ENCODE assay signal across 9 cellular contexts in genomic region chr14:54772451-54772881, GRCh38.
DNase-seq lines count a peak whose midpoint lies in the region; ATAC-seq and TF ChIP-seq lines count a peak whose summit lies in the region.
"Had no signal": no experiment of that assay in that cellular context is flagged by ENCODE, and none has a peak within 500 bp of the region (broad histone marks: within the 10 kb centered on the region; RNA-seq: fewer than 3 reads in every experiment).

No MANE protein-coding gene starts in this region.

- H3K9me3 ChIP-seq in iPS-20b (ENCODE audit: insufficient read depth, low read depth, low read length) (no peaks in the 10 kb centered on the region), thyroid gland (no peaks in the 10 kb centered on the region)

- H3K4me1 ChIP-seq in iPS-20b (ENCODE audit: insufficient read depth, low read length) (peaks cover 11% of the 10 kb centered on the region), thyroid gland (peaks cover 0 to 24% of the 10 kb centered on the region in 2 donors)

- intact Hi-C loops in thyroid gland (cut with DNase I) = loop anchor here (5.0 to 10.0 kb wide), 3 partner anchors 78 to 278 kb away; partner anchors contain the start of gene SAMD4A

- H3K4me3 ChIP-seq in iPS-20b (ENCODE audit: low read length) (peak overlapping the region; percentile 24; the same call in 1 of the 2 replicates), thyroid gland (replicated peaks in 1 of 3) (no peak overlapping the region)

- no peak for TF ChIP-seq CTCF in thyroid gland (IDR thresholded peaks at IDR 0.05)

- peaks cover 51% of the 10 kb centered on the region for H3K27me3 Mint-ChIP-seq in activated CD8-positive, alpha-beta memory T cell treated with anti-CD3 and anti-CD28 coated beads, Interleukin-2, amount 10 ng/mL, durations not matched to agents 7 days and 5 days
- H3K27me3 Mint-ChIP-seq in activated naive CD8-positive, alpha-beta T cell = peaks cover 2% of the 10 kb centered on the region

- DNase-seq in activated CD8-positive, alpha-beta memory T cell treated with anti-CD3 and anti-CD28 coated beads, Interleukin-2, amount 10 ng/mL, durations not matched to agents 7 days and 5 days = no peak
- no peak for DNase-seq in activated CD8-positive, alpha-beta memory T cell treated with anti-CD3 and anti-CD28 coated beads for 24 hours
- DNase-seq in thyroid gland = no peak
- DNase-seq in occipital lobe (lab: John Stamatoyannopoulos, UW) = no peak

- no peaks in the 10 kb centered on the region for H3K36me3 Mint-ChIP-seq in activated CD8-positive, alpha-beta memory T cell treated with anti-CD3 and anti-CD28 coated beads, Interleukin-2, amount 10 ng/mL, durations not matched to agents 7 days and 5 days
- H3K36me3 Mint-ChIP-seq in activated naive CD8-positive, alpha-beta T cell = peaks cover 3% of the 10 kb centered on the region
- H3K36me3 Mint-ChIP-seq: CD8-positive, alpha-beta T cell had no signal

- peak overlapping the region; percentile 84 for H3K27ac Mint-ChIP-seq in activated CD8-positive, alpha-beta memory T cell treated with anti-CD3 and anti-CD28 coated beads, Interleukin-2, amount 10 ng/mL, durations not matched to agents 7 days and 5 days
- H3K27ac Mint-ChIP-seq in activated naive CD8-positive, alpha-beta T cell = peak overlapping the region; percentile 65
- H3K27ac Mint-ChIP-seq: CD8-positive, alpha-beta T cell had no signal

- H3K4me1 Mint-ChIP-seq in activated CD8-positive, alpha-beta memory T cell treated with anti-CD3 and anti-CD28 coated beads, Interleukin-2, amount 10 ng/mL, durations not matched to agents 7 days and 5 days = peaks cover 41% of the 10 kb centered on the region
- peaks cover 38% of the 10 kb centered on the region for H3K4me1 Mint-ChIP-seq in activated naive CD8-positive, alpha-beta T cell (ENCODE audit: low read depth)

- H3K4me3 Mint-ChIP-seq in activated CD8-positive, alpha-beta memory T cell treated with anti-CD3 and anti-CD28 coated beads, Interleukin-2, amount 10 ng/mL, durations not matched to agents 7 days and 5 days = no peak overlapping the region
- H3K4me3 Mint-ChIP-seq in activated naive CD8-positive, alpha-beta T cell = peak overlapping the region; percentile 72

- H3K9ac ChIP-seq in iPS-20b (ENCODE audit: low read depth, low read length) = no peak overlapping the region; the same call in 1 of the 2 replicates

- H3K27me3 ChIP-seq in iPS-20b (ENCODE audit: insufficient read depth, low read length) (no peaks in the 10 kb centered on the region), thyroid gland (no peaks in the 10 kb centered on the region)

- TF ChIP-seq POLR2A in thyroid gland (IDR thresholded peaks at IDR 0.05) = no peak

- H3K36me3 ChIP-seq in iPS-20b (ENCODE audit: insufficient read depth, low read depth, low read length) = no peaks in the 10 kb centered on the region
- H3K36me3 ChIP-seq in thyroid gland = no peaks in the 10 kb centered on the region

- no peak for ATAC-seq in activated CD8-positive, alpha-beta memory T cell treated with anti-CD3 and anti-CD28 coated beads, Interleukin-2, amount 10 ng/mL, durations not matched to agents 7 days and 5 days
- ATAC-seq in HG02642 (IDR thresholded peaks at IDR 0.05; ENCODE audit: poor library complexity, unreplicated experiment) (no peak), HG02623 (IDR thresholded peaks at IDR 0.05; ENCODE audit: unreplicated experiment) (no peak)

- 90% methylated on average over 7 of the region's 7 CpGs for WGBS in thyroid gland, 2 donors

- H3K9me3 Mint-ChIP-seq in activated CD8-positive, alpha-beta memory T cell treated with anti-CD3 and anti-CD28 coated beads, Interleukin-2, amount 10 ng/mL, durations not matched to agents 7 days and 5 days (ENCODE audit: low read depth) = no peaks in the 10 kb centered on the region
- H3K9me3 Mint-ChIP-seq in activated naive CD8-positive, alpha-beta T cell (ENCODE audit: low read depth) = no peaks in the 10 kb centered on the region
- H3K9me3 Mint-ChIP-seq: CD8-positive, alpha-beta T cell had no signal

- H3K27ac ChIP-seq in iPS-20b (ENCODE audit: low read length) (no peak overlapping the region), thyroid gland (peak overlapping the region; percentile 62 to 79 (median 74))

- CTCF ChIA-PET in activated CD8-positive, alpha-beta memory T cell treated with anti-CD3 and anti-CD28 coated beads, Interleukin-2, amount 10 ng/mL, durations not matched to agents 7 days and 5 days (lab: Charles Lee) = interaction anchor here (0.9 to 6.8 kb wide), 27 partner anchors 8 to 376 kb away, joined by 3 to 246 read pairs (median 9); partner anchors contain the start of genes CDKN3, CGRRF1 and SAMD4A
